In genomic region chr18:3044931-3045698, GRCh38 we compare ENCODE assay signal across 11 cellular contexts. TPM values are rescaled to one million over a fixed set of nuclear protein-coding genes. Genes with fewer than 3 reads are reported as not detected.
DNase-seq lines count a peak whose midpoint lies in the region; ATAC-seq and TF ChIP-seq lines count a peak whose summit lies in the region.
"Had no signal": no experiment of that assay in that cellular context is flagged by ENCODE, and none has a peak within 500 bp of the region (broad histone marks: within the 10 kb centered on the region; RNA-seq: fewer than 3 reads in every experiment).

No MANE protein-coding gene starts in this region.

- DNase-seq in NCI-H1694 treated with DMSO at 0.1 percent for 48 hours (lab: John Stamatoyannopoulos, UW), result peak; percentile 21
- no peak for DNase-seq in NCI-H1694 (lab: John Stamatoyannopoulos, UW)
- DNase-seq in NCI-H69 (lab: John Stamatoyannopoulos, UW), result peak; percentile 77
- DNase-seq in glutamatergic neuron, result no peak
- DNase-seq in prostate gland (ENCODE audit: low spot score), result peak; percentile 53
- no peak for DNase-seq in stimulated activated CD8-positive, alpha-beta memory T cell treated with anti-CD3 and anti-CD28 coated beads, Interleukin-4, amount 100 ng/mL, for 48 hours
- no peak for DNase-seq in NK-92 (lab: John Stamatoyannopoulos, UW; ENCODE audit: unreplicated experiment)
- DNase-seq: ACHN; activated T-cell treated with anti-CD3 and anti-CD28 coated beads, Interleukin-2, amount 50 U/mL, for 1 hour had no signal

- H3K9me3 ChIP-seq in prostate gland, result no peaks in the 10 kb centered on the region
- H3K9me3 ChIP-seq: suprapubic skin had no signal

- H3K4me3 ChIP-seq in prostate gland, result peak overlapping the region in 1 of 2 donors; percentile 10
- H3K4me3 ChIP-seq: suprapubic skin had no signal

- H3K36me3 ChIP-seq in prostate gland, result no peaks in the 10 kb centered on the region
- H3K36me3 ChIP-seq: suprapubic skin had no signal

- H3K27ac ChIP-seq in prostate gland, result no peak overlapping the region
- H3K27ac ChIP-seq: suprapubic skin had no signal

- intact Hi-C loops in prostate gland (cut with DNase I), result no loop called here

- H3K27ac Mint-ChIP-seq in glutamatergic neuron (ENCODE audit: unreplicated experiment), result peak overlapping the region; percentile 33

- TF ChIP-seq POLR2A in prostate gland (IDR thresholded peaks at IDR 0.05), result no peak

- no peaks in the 10 kb centered on the region for H3K36me3 Mint-ChIP-seq in glutamatergic neuron (ENCODE audit: unreplicated experiment)

- 38% methylated on average over 12 of the region's 12 CpGs for WGBS in prostate gland

- no peaks in the 10 kb centered on the region for H3K27me3 ChIP-seq in prostate gland (replicated peaks; ENCODE audit: insufficient read depth)
- H3K27me3 ChIP-seq: suprapubic skin had no signal

- no peak for ATAC-seq in HG02678 (IDR thresholded peaks at IDR 0.05; ENCODE audit: unreplicated experiment)

- H3K27me3 Mint-ChIP-seq in glutamatergic neuron (ENCODE audit: unreplicated experiment), result peaks cover 5% of the 10 kb centered on the region

- H3K9me3 Mint-ChIP-seq in glutamatergic neuron (ENCODE audit: unreplicated experiment), result peaks cover 3% of the 10 kb centered on the region

- H3K4me1 Mint-ChIP-seq in glutamatergic neuron (ENCODE audit: low read depth, unreplicated experiment), result peaks cover 10% of the 10 kb centered on the region

- H3K4me1 ChIP-seq in prostate gland (replicated peaks), result no peaks in the 10 kb centered on the region

- no peak for TF ChIP-seq CTCF in glutamatergic neuron (IDR thresholded peaks at IDR 0.05; ENCODE audit: partially characterized antibody, unreplicated experiment)
- TF ChIP-seq CTCF in prostate gland (IDR thresholded peaks at IDR 0.05), result no peak

- H3K4me3 Mint-ChIP-seq in glutamatergic neuron (ENCODE audit: unreplicated experiment), result no peak overlapping the region

RNA-seq across cellular contexts. Expression of gene LPIN2, which starts 32.2 kb away (rescaled TPM):
- 7.6 TPM for total RNA-seq in glutamatergic neuron (ENCODE audit: unreplicated experiment)
- total RNA-seq in prostate gland, result 100 to 1,000 TPM in 1 of 2 donors, 10 to 100 TPM in 1; 19.5 to 120 TPM

Comparison
In these comparisons a context has a peak if more than half of its experiments do, and no peak if none do; other contexts are left out.
1. DNase-seq: peak in NCI-H1694 treated with DMSO at 0.1 percent for 48 hours (single experiment), NCI-H69 (single experiment) and prostate gland (single experiment); none in NCI-H1694 (single experiment), glutamatergic neuron (single experiment), stimulated activated CD8-positive, alpha-beta memory T cell treated with anti-CD3 and anti-CD28 coated beads, Interleukin-4, amount 100 ng/mL, for 48 hours (single experiment) and NK-92 (single experiment).